Comparison of ENCODE assay signal across 10 cellular contexts in genomic region chr17:67477687-67478086, GRCh38.
DNase-seq lines count a peak whose midpoint lies in the region; ATAC-seq and TF ChIP-seq lines count a peak whose summit lies in the region.
"Had no signal": no experiment of that assay in that cellular context is flagged by ENCODE, and none has a peak within 500 bp of the region (broad histone marks: within the 10 kb centered on the region; RNA-seq: fewer than 3 reads in every experiment).

No MANE protein-coding gene starts in this region.

- H3K4me3 ChIP-seq in BLaER1 (no peak overlapping the region), gastrocnemius medialis (no peak overlapping the region)

- H3K36me3 ChIP-seq in BLaER1, result 0 out of 2 replicates have a peak, but pooled peaks cover 7% of the 10 kb centered on the region
- no peaks in the 10 kb centered on the region for H3K36me3 ChIP-seq in gastrocnemius medialis

- no peaks in the 10 kb centered on the region for H3K9me3 ChIP-seq in BLaER1
- no peaks in the 10 kb centered on the region for H3K9me3 ChIP-seq in gastrocnemius medialis

- peak in 3 of 5 donors; percentile 17 to 73 (median 17) for DNase-seq in T-helper 1 cell
- DNase-seq in gastrocnemius medialis, result no peak
- DNase-seq: GDM1 had no signal

- no peaks in the 10 kb centered on the region for H3K27me3 ChIP-seq in BLaER1
- H3K27me3 ChIP-seq in gastrocnemius medialis, result no peaks in the 10 kb centered on the region

- H3K4me2 ChIP-seq in BLaER1, result peak overlapping the region; percentile 55

- TF ChIP-seq POLR2A in gastrocnemius medialis (IDR thresholded peaks at IDR 0.05), result no peak

- in situ Hi-C loops in gastrocnemius medialis (cut with MboI; ENCODE audit: low sequenced_read_pairs in 4 of 4), result loop anchor here in 1 of 4 donors (25.0 kb wide), 1 partner anchor 210 kb away; no protein-coding TSS in a partner anchor

- H4K20me1 ChIP-seq in BLaER1, result peaks cover 55% of the 10 kb centered on the region

- intact Hi-C loops in gastrocnemius medialis (cut with DNase I; ENCODE audit: low total_unique reads), result loop anchor here (10.0 kb wide), 1 partner anchor 207 kb away; no protein-coding TSS in a partner anchor

- peak overlapping the region; percentile 27; the same call in 1 of the 2 replicates for H3K9ac ChIP-seq in BLaER1

- TF ChIP-seq CTCF in gastrocnemius medialis (IDR thresholded peaks at IDR 0.05 in 4 of 5, conservative IDR thresholded peaks at IDR 0.05 in 1 of 5), result no peak

- H3K4me1 ChIP-seq in BLaER1, result peaks cover 61% of the 10 kb centered on the region
- peaks cover 8 to 21% of the 10 kb centered on the region in 2 donors for H3K4me1 ChIP-seq in gastrocnemius medialis

- no peak for ATAC-seq in gastrocnemius medialis
- ATAC-seq in HG03439 (IDR thresholded peaks at IDR 0.05; ENCODE audit: unreplicated experiment), result no peak
- ATAC-seq in GM19467 (IDR thresholded peaks at IDR 0.05; ENCODE audit: unreplicated experiment), result no peak
- no peak for ATAC-seq in HG03521 (IDR thresholded peaks at IDR 0.05; ENCODE audit: unreplicated experiment)
- ATAC-seq in HG02970 (IDR thresholded peaks at IDR 0.05; ENCODE audit: low FRiP score, unreplicated experiment), result no peak

- H3K27ac ChIP-seq in BLaER1 (peak overlapping the region; percentile 44), angular gyrus (ENCODE audit: low read depth, low read length) (peak overlapping the region; percentile 42), gastrocnemius medialis (peak overlapping the region; percentile 13 to 67 (median 41))
- H3K27ac ChIP-seq: HL-60 had no signal

Comparison
In these comparisons a context has a peak if more than half of its experiments do, and no peak if none do; other contexts are left out.
1. DNase-seq: peak in T-helper 1 cell (3 of 5); none in gastrocnemius medialis (0 of 2).
2. Peak in every context shown above with its lines, with median percentiles within 50 percentile points of each other: H3K27ac ChIP-seq.